ENCODE assay signal across 23 cellular contexts in the genomic region with DNA sequence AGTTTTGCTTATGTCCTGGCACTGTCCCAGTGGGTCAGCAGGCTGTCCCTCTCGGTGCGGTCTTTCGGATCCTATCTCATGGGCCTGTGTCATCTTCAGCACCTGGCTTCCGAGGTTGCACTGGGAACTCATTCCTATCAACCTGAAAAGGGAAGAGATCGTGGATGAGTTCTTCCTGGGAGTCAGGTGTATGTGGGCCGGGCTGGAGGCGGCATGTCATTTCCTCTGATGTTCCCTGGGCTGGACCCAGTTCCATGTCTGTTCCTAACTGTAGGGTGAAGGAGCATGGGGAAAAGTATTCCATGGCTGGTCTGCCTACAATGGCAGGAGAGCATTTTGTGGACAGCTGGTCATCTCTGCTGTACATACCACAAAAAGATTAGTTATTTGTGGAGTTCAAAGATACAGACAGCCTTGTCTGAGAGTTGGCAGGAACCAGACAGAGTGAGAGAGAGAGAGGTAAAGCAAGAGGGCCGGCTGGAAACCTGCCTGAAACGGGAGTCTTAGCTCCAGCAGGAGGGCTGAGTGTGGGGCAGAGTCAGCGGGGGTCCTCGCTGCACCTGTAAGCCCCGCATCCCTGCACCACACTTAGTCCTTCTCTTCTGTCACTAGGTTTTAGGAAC. TPM values are rescaled to one million over a fixed set of nuclear protein-coding genes. Genes with fewer than 3 reads are reported as not detected.
"Had no signal": no experiment of that assay in that cellular context is flagged by ENCODE, and none has a peak within 500 bp of the region (broad histone marks: within the 10 kb centered on the region; RNA-seq: fewer than 3 reads in every experiment).

No MANE protein-coding gene starts in this region.

- H3K27ac Mint-ChIP-seq: activated naive CD4-positive, alpha-beta T cell treated with anti-CD3 and anti-CD28 coated beads, Interleukin-2, amount 50 U/mL, for 72 hours; stimulated activated naive CD8-positive, alpha-beta T cell treated with anti-CD3 and anti-CD28 coated beads, Interleukin-15, Interleukin-2, amounts not matched to agents 100 ng/mL and 50 ng/mL, for 24 hours had no signal

- ATAC-seq: activated naive CD4-positive, alpha-beta T cell treated with anti-CD3 and anti-CD28 coated beads, Interleukin-2, amount 50 U/mL, for 72 hours; body of pancreas; esophagus mucosa; gastrocnemius medialis; mucosa of descending colon; naive thymus-derived CD8-positive, alpha-beta T cell; pancreas had no signal

- H3K27me3 Mint-ChIP-seq: naive thymus-derived CD8-positive, alpha-beta T cell; stimulated activated naive CD8-positive, alpha-beta T cell treated with anti-CD3 and anti-CD28 coated beads, Interleukin-15, Interleukin-2, amounts not matched to agents 100 ng/mL and 50 ng/mL, for 24 hours had no signal

- H3K27me3 ChIP-seq: adrenal gland, body of pancreas, gastrocnemius medialis, neutrophil, pancreas, vagina had no signal

- DNase-seq: activated CD4-positive, alpha-beta T cell treated with anti-CD3 and anti-CD28 coated beads, Interleukin-2, amount 50 U/mL, for 4 hours; activated CD4-positive, CD25-positive, alpha-beta regulatory T cell treated with anti-CD3 and anti-CD28 coated beads, Interleukin-2, amount 50 U/mL, for 72 hours; activated gamma-delta T cell; adrenal gland; body of pancreas; central memory CD4-positive, alpha-beta T cell; effector CD8-positive, alpha-beta T cell; gastrocnemius medialis; kidney glomerular epithelial cell; mesenchymal stem cell; mucosa of descending colon; naive thymus-derived CD8-positive, alpha-beta T cell; pancreas; T-helper 2 cell; trophoblast cell had no signal

- H3K9me3 ChIP-seq: adrenal gland, body of pancreas, gastrocnemius medialis, mucosa of descending colon, neutrophil, pancreas, vagina had no signal

- H3K4me1 Mint-ChIP-seq: naive thymus-derived CD8-positive, alpha-beta T cell had no signal

- H3K4me3 Mint-ChIP-seq: stimulated activated naive CD8-positive, alpha-beta T cell treated with anti-CD3 and anti-CD28 coated beads, Interleukin-15, Interleukin-2, amounts not matched to agents 100 ng/mL and 50 ng/mL, for 24 hours had no signal

- H3K4me3 ChIP-seq: adrenal gland, body of pancreas, gastrocnemius medialis, mucosa of descending colon, pancreas, skin epidermis, vagina had no signal

- H3K27ac ChIP-seq: adrenal gland, body of pancreas, gastrocnemius medialis, neutrophil, pancreas, skin epidermis, vagina, VCaP had no signal

- H3K4me1 ChIP-seq: adrenal gland, body of pancreas, pancreas had no signal

RNA-seq across cellular contexts. Expression of a gene that starts 25.2 kb away (rescaled TPM):
- total RNA-seq: activated CD8-positive, alpha-beta memory T cell treated with anti-CD3 and anti-CD28 coated beads for 36 hours; body of pancreas; esophagus mucosa had no signal
